Comparison of ENCODE assay signal across 27 cellular contexts in the genomic region with DNA sequence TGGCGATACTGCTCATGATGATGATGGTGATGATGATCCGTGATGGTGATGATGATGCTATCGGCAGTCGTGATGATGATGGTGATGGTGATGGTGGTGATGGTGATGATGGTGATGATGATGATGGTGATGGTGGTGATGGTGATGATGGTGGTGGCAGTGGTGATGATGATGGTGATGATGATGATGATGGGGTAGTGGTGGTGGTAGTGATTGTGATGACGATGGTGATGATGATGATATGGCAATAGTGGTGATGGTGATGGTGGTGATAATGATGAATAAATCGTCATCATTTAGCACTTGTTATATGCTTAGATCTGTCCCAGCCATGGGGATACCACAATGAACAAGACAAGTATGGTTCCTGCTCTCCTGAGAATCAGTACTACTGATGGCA. TPM values are rescaled to one million over a fixed set of nuclear protein-coding genes. Genes with fewer than 3 reads are reported as not detected.
DNase-seq lines count a peak whose midpoint lies in the region; ATAC-seq, FAIRE-seq and TF ChIP-seq lines count a peak whose summit lies in the region.
"Had no signal": no experiment of that assay in that cellular context is flagged by ENCODE, and none has a peak within 500 bp of the region (broad histone marks: within the 10 kb centered on the region; RNA-seq: fewer than 3 reads in every experiment).

No MANE protein-coding gene starts in this region.

- H4K20me1 ChIP-seq in HepG2 (ENCODE audit: insufficient read depth, low read length) (no peaks in the 10 kb centered on the region), neural progenitor cell (ENCODE audit: low read depth) (no peaks in the 10 kb centered on the region)
- H4K20me1 ChIP-seq: BLaER1 had no signal

- H3K27me3 ChIP-seq in HepG2 (ENCODE audit: control insufficient read depth in 1 of 2, insufficient read depth in 2 of 2, low read length in 2 of 2) (peaks cover 0 to 10% of the 10 kb centered on the region in 2 experiments; a peak in 2 of 5 replicates), right lobe of liver (no peaks in the 10 kb centered on the region), bronchial epithelial cell (ENCODE audit: control insufficient read depth, insufficient read depth, low read length) (peaks cover 1% of the 10 kb centered on the region), neural progenitor cell (no peaks in the 10 kb centered on the region), pancreas (no peaks in the 10 kb centered on the region)
- H3K27me3 ChIP-seq: BLaER1 had no signal

- WGBS in HepG2 (ENCODE audit: low lambda C conversion rate) = 11% methylated on average over 4 of the region's 6 CpGs
- WGBS in right lobe of liver (ENCODE audit: insufficient coverage, low coverage, low lambda C conversion rate, missing lambda C conversion rate) = 47% methylated on average over 4 of the region's 6 CpGs
- WGBS in pancreas, 2 donors = 40 to 45% methylated on average over 4 of the region's 6 CpGs

- TF ChIP-seq POLR2A in HepG2 (IDR thresholded peaks at IDR 0.05; ENCODE audit: insufficient read depth in 1 of 2, low read depth in 2 of 2, low read length in 2 of 2) (no peak), right lobe of liver (IDR thresholded peaks at IDR 0.05) (no peak)

- H3K4me3 ChIP-seq in HepG2 (replicated peaks in 1 of 3; ENCODE audit: insufficient read depth in 1 of 3, low read depth in 2 of 3, low read length in 3 of 3) = no peak overlapping the region
- H3K4me3 ChIP-seq in right lobe of liver = no peak overlapping the region
- H3K4me3 ChIP-seq in bronchial epithelial cell (ENCODE audit: low read depth, low read length) = no peak overlapping the region
- no peak overlapping the region for H3K4me3 ChIP-seq in neural progenitor cell
- H3K4me3 ChIP-seq in pancreas = no peak overlapping the region
- H3K4me3 ChIP-seq: BLaER1, GM23338, HAP-1 had no signal

- CTCF ChIA-PET in HepG2 (lab: Yijun Ruan, JAX; ENCODE audit: low intra/inter-chr PET ratio, low total read pairs) = no interaction called here

- no peaks in the 10 kb centered on the region for H3K79me2 ChIP-seq in HepG2 (ENCODE audit: insufficient read depth, low read length)
- H3K79me2 ChIP-seq in neural progenitor cell (ENCODE audit: low read depth) = no peaks in the 10 kb centered on the region

- no peaks in the 10 kb centered on the region for H3K4me1 ChIP-seq in HepG2 (ENCODE audit: insufficient read depth, low read length)
- no peaks in the 10 kb centered on the region for H3K4me1 ChIP-seq in right lobe of liver
- peaks cover 5% of the 10 kb centered on the region for H3K4me1 ChIP-seq in neural progenitor cell
- H3K4me1 ChIP-seq in pancreas = no peaks in the 10 kb centered on the region
- H3K4me1 ChIP-seq: BLaER1, HAP-1 had no signal

- H2AFZ ChIP-seq in HepG2 (ENCODE audit: low read length) = no peak overlapping the region
- H2AFZ ChIP-seq in neural progenitor cell (replicated peaks) = no peak overlapping the region
- H2AFZ ChIP-seq: GM23338 had no signal

- in situ Hi-C loops in HepG2 (cut with HindIII; ENCODE audit: extremely low pct_ligation_motif_present, low pct_unique_long_range_greater_than_20kb) = no loop called here

- POLR2A ChIA-PET in HepG2 (lab: Yijun Ruan, JAX) = no interaction called here

- H3K4me3 Mint-ChIP-seq in neural progenitor cell = peak overlapping the region; percentile 64
- no peak overlapping the region for H3K4me3 Mint-ChIP-seq in immature natural killer cell
- H3K4me3 Mint-ChIP-seq: B cell; CD4-positive, CD25-positive, alpha-beta regulatory T cell; CD8-positive, alpha-beta T cell; GM23338 had no signal

- peaks cover 7% of the 10 kb centered on the region for H3K36me3 Mint-ChIP-seq in neural progenitor cell
- H3K36me3 Mint-ChIP-seq in immature natural killer cell = no peaks in the 10 kb centered on the region
- H3K36me3 Mint-ChIP-seq: CD8-positive, alpha-beta T cell had no signal

- BruUV-seq in HepG2 (replicated peaks; lab: Mats Ljungman, UMichigan) = no TSS peak

- intact Hi-C loops in HepG2 (cut with micrococcal nuclease; ENCODE audit: unreplicated experiment) (no loop called here), right lobe of liver (cut with DNase I) (no loop called here), pancreas (cut with DNase I) (no loop called here)

- H3K36me3 ChIP-seq in HepG2 (replicated peaks in 1 of 2; ENCODE audit: control insufficient read depth in 1 of 2, insufficient read depth in 2 of 2, low read length in 2 of 2) = no peaks in the 10 kb centered on the region
- H3K36me3 ChIP-seq in right lobe of liver = no peaks in the 10 kb centered on the region
- no peaks in the 10 kb centered on the region for H3K36me3 ChIP-seq in bronchial epithelial cell (ENCODE audit: control insufficient read depth, insufficient read depth, low read length)
- H3K36me3 ChIP-seq in neural progenitor cell = no peaks in the 10 kb centered on the region
- no peaks in the 10 kb centered on the region for H3K36me3 ChIP-seq in pancreas
- H3K36me3 ChIP-seq: BLaER1, HAP-1 had no signal

- TF ChIP-seq CTCF in HepG2 (CRISPR knock-in tag; IDR thresholded peaks at IDR 0.05) (no peak), right lobe of liver (IDR thresholded peaks at IDR 0.05) (no peak), bronchial epithelial cell (IDR thresholded peaks at IDR 0.05; ENCODE audit: insufficient read depth, low read length, severe bottlenecking) (no peak), neural progenitor cell (IDR thresholded peaks at IDR 0.05) (no peak), pancreas (IDR thresholded peaks at IDR 0.05) (no peak)

- FAIRE-seq in HepG2 (lab: Jason Lieb, UNC) (no peak), bronchial epithelial cell (lab: Jason Lieb, UNC) (peak; percentile 66), pancreas (lab: Jason Lieb, UNC) (no peak)
- FAIRE-seq: A204.1, D721Med, GM12891, GM19239, H54 had no signal

- no peak overlapping the region for H3K9ac ChIP-seq in HepG2 (ENCODE audit: insufficient read depth, low read depth, low read length)
- no peak overlapping the region for H3K9ac ChIP-seq in neural progenitor cell
- H3K9ac ChIP-seq: BLaER1 had no signal

- peaks cover 8% of the 10 kb centered on the region for H3K9me3 Mint-ChIP-seq in neural progenitor cell
- H3K9me3 Mint-ChIP-seq in immature natural killer cell = peaks cover 0 to 3% (median 0%) of the 10 kb centered on the region in 6 donors
- H3K9me3 Mint-ChIP-seq: CD8-positive, alpha-beta T cell had no signal

- peaks cover 5% of the 10 kb centered on the region for H3F3A ChIP-seq in neural progenitor cell (ENCODE audit: low read depth)

- no peak for TF ChIP-seq EP300 in HepG2 (IDR thresholded peaks at IDR 0.05; ENCODE audit: low read depth in 2 of 2, low read length in 2 of 2)
- no peak for TF ChIP-seq EP300 in HepG2 (CRISPR knock-in tag; IDR thresholded peaks at IDR 0.05; ENCODE audit: borderline replicate concordance)

- DNase-seq in HepG2 (ENCODE audit: low spot score) (no peak), right lobe of liver (no peak), bronchial epithelial cell (ENCODE audit: low read depth) (no peak), neural progenitor cell (ENCODE audit: low spot score) (no peak), pancreas (no peak), immature natural killer cell (no peak)
- DNase-seq: Caco-2; CD4-positive, CD25-positive, alpha-beta regulatory T cell; CD8-positive, alpha-beta T cell; DMS53; DMS79 treated with DMSO at 0.1 percent for 48 hours; GF-D8 had no signal

- no peaks in the 10 kb centered on the region for H3K9me3 ChIP-seq in HepG2 (ENCODE audit: low read length)
- H3K9me3 ChIP-seq in right lobe of liver = no peaks in the 10 kb centered on the region
- H3K9me3 ChIP-seq in neural progenitor cell (ENCODE audit: low read depth) = no peaks in the 10 kb centered on the region
- H3K9me3 ChIP-seq in pancreas = no peaks in the 10 kb centered on the region
- H3K9me3 ChIP-seq: BLaER1, HAP-1 had no signal

- H3K4me1 Mint-ChIP-seq in neural progenitor cell = peaks cover 23% of the 10 kb centered on the region
- H3K4me1 Mint-ChIP-seq in immature natural killer cell = no peaks in the 10 kb centered on the region
- H3K4me1 Mint-ChIP-seq: B cell had no signal

- H3K27me3 Mint-ChIP-seq in neural progenitor cell (ENCODE audit: insufficient read depth, low read depth) (peaks cover 19% of the 10 kb centered on the region), immature natural killer cell (ENCODE audit: low read depth in 3 of 3) (peaks cover 2 to 3% (median 2%) of the 10 kb centered on the region in 3 donors)
- H3K27me3 Mint-ChIP-seq: CD4-positive, CD25-positive, alpha-beta regulatory T cell had no signal

- no peak overlapping the region for H3K27ac ChIP-seq in HepG2 (ENCODE audit: extremely low read length, insufficient read depth, low read length)
- H3K27ac ChIP-seq in right lobe of liver = no peak overlapping the region
- no peak overlapping the region for H3K27ac ChIP-seq in neural progenitor cell
- H3K27ac ChIP-seq in pancreas = no peak overlapping the region
- H3K27ac ChIP-seq: 22Rv1, BLaER1, C4-2B had no signal

- H3K4me2 ChIP-seq in HepG2 (ENCODE audit: low read depth, low read length) (no peak overlapping the region), neural progenitor cell (no peak overlapping the region)
- H3K4me2 ChIP-seq: BLaER1, GM23338 had no signal

- peak overlapping the region; percentile 16 for H3K27ac Mint-ChIP-seq in neural progenitor cell
- peak overlapping the region in 2 of 6 donors; percentile 59 to 68 for H3K27ac Mint-ChIP-seq in immature natural killer cell
- H3K27ac Mint-ChIP-seq: B cell; CD4-positive, CD25-positive, alpha-beta regulatory T cell; CD8-positive, alpha-beta T cell; GM23338 had no signal

- ATAC-seq in HepG2 (no peak), right lobe of liver (no peak), pancreas (no peak), HG02623 (IDR thresholded peaks at IDR 0.05; ENCODE audit: unreplicated experiment) (no peak), GM19397 (IDR thresholded peaks at IDR 0.05; ENCODE audit: unreplicated experiment) (no peak)
- ATAC-seq: CD8-positive, alpha-beta T cell; GM23338 had no signal

- TF ChIP-seq RAD21 in HepG2 (CRISPR knock-in tag; IDR thresholded peaks at IDR 0.05) = no peak

RNA-seq across cellular contexts. Expression of a gene that starts 39.2 kb away (rescaled TPM):
- total RNA-seq in HepG2 (2016; rRNA removed; fragmentation: Illumina TruSeq; extraction: Trizol) (0.40 TPM in 1 of 2 replicates, not detected in the other), right lobe of liver (not detected), bronchial epithelial cell (0.26 and 0.38 TPM in 2 replicates), neural progenitor cell (ENCODE audit: low replicate concordance) (1.5 and 2.0 TPM in 2 replicates), pancreas (1 to 10 TPM in 3 of 6 donors, under 1 TPM in 3; 0.47 to 6.2 (median 1.2) TPM)
- 0.18 TPM in 1 of 2 replicates, not detected in the other for total RNA-seq in HepG2 (2016; cell fraction: cytosol; rRNA removed; fragmentation: Illumina TruSeq; extraction: Trizol; ENCODE audit: low read depth)
- 0.39 and 0.61 TPM in 2 replicates for total RNA-seq in HepG2 (2016; cell fraction: insoluble cytoplasmic fraction; rRNA removed; fragmentation: Illumina TruSeq; extraction: Trizol)
- total RNA-seq in HepG2 (2016; cell fraction: membrane; rRNA removed; fragmentation: Illumina TruSeq; extraction: Trizol) = 0.24 and 0.25 TPM in 2 replicates
- total RNA-seq in HepG2 (2016; cell fraction: nucleus; rRNA removed; fragmentation: Illumina TruSeq; extraction: Trizol) = 0.43 and 0.91 TPM in 2 replicates
- polyA plus RNA-seq in HepG2 (2011; rRNA removed) (0.30 and 0.42 TPM in 2 replicates), pancreas (1 to 10 TPM in 1 of 2 donors, under 1 TPM in 1; 0.33 to 1.5 TPM), immature natural killer cell (not detected)
- 0.12 and 0.32 TPM in 2 replicates for polyA plus RNA-seq in HepG2 (2011; cell fraction: cytosol; rRNA removed)
- polyA plus RNA-seq in HepG2 (2011; cell fraction: nucleus; rRNA removed) = 3.5 and 3.6 TPM in 2 replicates
- polyA plus RNA-seq in HepG2 (2012) = 0.39 and 0.67 TPM in 2 replicates
- polyA plus RNA-seq in HepG2 (2016; cell fraction: cytosol; fragmentation: Illumina TruSeq; extraction: Trizol; ENCODE audit: low read depth) = not detected in 2 replicates
- polyA plus RNA-seq in HepG2 (2016; cell fraction: insoluble cytoplasmic fraction; fragmentation: Illumina TruSeq; extraction: Trizol; ENCODE audit: low read depth) = 0.09 TPM in 1 of 2 replicates, not detected in the other
- not detected in 2 replicates for polyA plus RNA-seq in HepG2 (2016; cell fraction: membrane; fragmentation: Illumina TruSeq; extraction: Trizol; ENCODE audit: low read depth)
- polyA plus RNA-seq in HepG2 (2016; cell fraction: nucleus; fragmentation: Illumina TruSeq; extraction: Trizol; ENCODE audit: insufficient read depth, low read depth) = 0.45 and 0.49 TPM in 2 replicates
- 0.09 and 1.2 TPM in 2 replicates for polyA minus RNA-seq in HepG2 (2011; rRNA and poly(A)+ RNA removed; ENCODE audit: low replicate concordance)
- polyA minus RNA-seq in HepG2 (2011; cell fraction: cytosol; rRNA and poly(A)+ RNA removed) = not detected in 2 replicates
- polyA minus RNA-seq in HepG2 (2011; cell fraction: nucleus; rRNA and poly(A)+ RNA removed) = 1.4 and 2.1 TPM in 2 replicates
- total RNA-seq: CD8-positive, alpha-beta T cell; Daoy; G401 had no signal
- polyA plus RNA-seq: GM23338 had no signal
